In genomic region chr2:218898109-218898878, GRCh38 we compare ENCODE assay signal across 8 cellular contexts. TPM values are rescaled to one million over a fixed set of nuclear protein-coding genes. Genes with fewer than 3 reads are reported as not detected.
DNase-seq lines count a peak whose midpoint lies in the region; ATAC-seq and TF ChIP-seq lines count a peak whose summit lies in the region.

No MANE protein-coding gene starts in this region.

- peaks cover 94% of the 10 kb centered on the region for H3K27me3 ChIP-seq in neural cell (ENCODE audit: insufficient read depth, low read depth, low read length)

- no peaks in the 10 kb centered on the region for H3F3A ChIP-seq in neural cell (ENCODE audit: insufficient read depth, low read length, poor library complexity, severe bottlenecking)

- H3K9me2 ChIP-seq in neural cell (ENCODE audit: insufficient read depth, low read length), result no peaks in the 10 kb centered on the region

- DNase-seq in NCI-H1436 (lab: John Stamatoyannopoulos, UW) (peak; percentile 20), NCI-H1436 treated with DMSO at 0.1 percent for 48 hours (lab: John Stamatoyannopoulos, UW) (no peak), NCI-H82 (lab: John Stamatoyannopoulos, UW) (peak; percentile 78), epithelial cell of proximal tubule (ENCODE audit: low read depth) (no peak), superior temporal gyrus (ENCODE audit: extremely low spot score) (peak; percentile 58)
- peak; percentile 99 for DNase-seq in activated CD8-positive, alpha-beta memory T cell treated with anti-CD3 and anti-CD28 coated beads, Interleukin-2, amount 50 U/mL, for 48 hours

- H3K9me3 ChIP-seq in neural cell (ENCODE audit: low read length), result peaks cover 6% of the 10 kb centered on the region

- TF ChIP-seq CTCF in epithelial cell of proximal tubule (conservative IDR thresholded peaks at IDR 0.05; ENCODE audit: low read depth, low read length) (peak; percentile 91), neural cell (IDR thresholded peaks at IDR 0.05; ENCODE audit: poor library complexity, severe bottlenecking) (peak; percentile 78)

- H3K4me3 ChIP-seq in epithelial cell of proximal tubule (ENCODE audit: low read depth, low read length), result peak overlapping the region; percentile 19
- peak overlapping the region; percentile 66 for H3K4me3 ChIP-seq in neural cell (ENCODE audit: low read length)

- ATAC-seq in HG02938 (IDR thresholded peaks at IDR 0.05; ENCODE audit: unreplicated experiment), result peak; percentile 35

- H3K4me2 ChIP-seq in neural cell (ENCODE audit: low read length), result no peak overlapping the region

- H2AFZ ChIP-seq in neural cell (ENCODE audit: low read depth, low read length), result no peak overlapping the region

- H3K9ac ChIP-seq in neural cell (ENCODE audit: low read length), result no peak overlapping the region

- no peaks in the 10 kb centered on the region for H4K20me1 ChIP-seq in neural cell (ENCODE audit: insufficient read depth)

- H3K36me3 ChIP-seq in neural cell (ENCODE audit: insufficient read depth, low read length), result no peaks in the 10 kb centered on the region

- TF ChIP-seq EP300 in neural cell (conservative IDR thresholded peaks at IDR 0.05; ENCODE audit: poor library complexity, severe bottlenecking), result no peak

- no peak overlapping the region for H3K27ac ChIP-seq in neural cell (ENCODE audit: low read length)

- peak; percentile 61 for TF ChIP-seq RAD21 in neural cell (conservative IDR thresholded peaks at IDR 0.05)

- no peaks in the 10 kb centered on the region for H3K79me2 ChIP-seq in neural cell (replicated peaks; ENCODE audit: insufficient read depth, low read length)

TF ChIP-seq in neural cell, 6 proteins besides CTCF, POLR2A, EP300 and RAD21:
- TF ChIP-seq SMC3 (conservative IDR thresholded peaks at IDR 0.05; ENCODE audit: poor library complexity) (peak; percentile 60), REST (IDR thresholded peaks at IDR 0.05; ENCODE audit: borderline replicate concordance) (no peak), MXI1 (conservative IDR thresholded peaks at IDR 0.05; ENCODE audit: poor library complexity, severe bottlenecking) (peak; percentile 14), EZH2 (IDR thresholded peaks at IDR 0.05; ENCODE audit: borderline replicate concordance, insufficient read depth, low read length, poor library complexity, severe bottlenecking) (peak; percentile 43), TAF1 (IDR thresholded peaks at IDR 0.05; ENCODE audit: low read depth) (no peak), POLR2AphosphoS5 (IDR thresholded peaks at IDR 0.05) (no peak)

RNA-seq across cellular contexts. Expression of gene WNT10A, which starts 17.6 kb away (rescaled TPM):
- 1.2 and 2.2 TPM in 2 replicates for total RNA-seq in epithelial cell of proximal tubule
- polyA plus RNA-seq in neural cell, result 0.14 and 0.20 TPM in 2 replicates
- not detected in 2 replicates for polyA minus RNA-seq in neural cell

RNA-seq across cellular contexts. Expression of gene WNT6, which starts 38.7 kb away (rescaled TPM):
- not detected in 2 replicates for total RNA-seq in epithelial cell of proximal tubule
- polyA plus RNA-seq in neural cell, result not detected in 2 replicates
- polyA minus RNA-seq in neural cell, result not detected in 2 replicates

Comparison
In these comparisons a context has a peak if more than half of its experiments do, and no peak if none do; other contexts are left out.
1. DNase-seq: peak in NCI-H1436 (single experiment), NCI-H82 (single experiment), activated CD8-positive, alpha-beta memory T cell treated with anti-CD3 and anti-CD28 coated beads, Interleukin-2, amount 50 U/mL, for 48 hours (single experiment) and superior temporal gyrus (single experiment); none in NCI-H1436 treated with DMSO at 0.1 percent for 48 hours (single experiment) and epithelial cell of proximal tubule (single experiment).